ENCODE assay signal across 1 cellular context in the genomic region with DNA sequence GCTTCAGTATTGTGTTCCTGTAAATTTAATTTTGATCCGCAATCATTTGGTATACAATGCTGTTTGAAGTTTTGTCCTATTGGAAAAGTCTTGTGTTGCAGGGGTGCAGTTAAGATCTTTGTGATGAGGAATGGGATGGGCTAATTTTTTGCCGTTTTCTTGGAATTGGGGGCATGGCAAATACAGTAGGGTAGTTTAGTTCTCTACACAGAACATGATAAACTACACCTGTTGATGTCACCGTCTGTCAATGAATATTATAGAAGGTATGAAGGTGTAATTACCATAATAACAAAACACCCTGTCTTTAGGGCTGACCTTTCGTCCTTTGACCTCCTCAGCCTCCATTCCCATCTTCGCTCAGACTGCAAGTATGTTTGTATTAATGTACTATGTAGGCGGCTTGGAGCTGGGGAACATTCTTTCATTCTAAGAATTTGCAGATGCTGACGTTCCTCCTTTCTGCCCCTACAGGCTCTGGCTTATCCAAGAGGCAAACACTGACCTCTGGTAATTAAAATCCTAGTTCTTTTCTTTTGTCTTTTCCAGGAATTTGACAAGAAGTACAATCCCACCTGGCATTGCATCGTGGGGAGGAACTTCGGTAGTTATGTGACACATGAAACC.
A peak's percentile ranks its signal among the peaks of the same experiment; 100 is the strongest.
TF ChIP-seq lines count a peak whose summit lies in the region.

No MANE protein-coding gene starts in this region.

TF ChIP-seq in HepG2, 621 proteins besides CTCF, POLR2A, EP300 and RAD21:
- TF ChIP-seq, protein P1, sequence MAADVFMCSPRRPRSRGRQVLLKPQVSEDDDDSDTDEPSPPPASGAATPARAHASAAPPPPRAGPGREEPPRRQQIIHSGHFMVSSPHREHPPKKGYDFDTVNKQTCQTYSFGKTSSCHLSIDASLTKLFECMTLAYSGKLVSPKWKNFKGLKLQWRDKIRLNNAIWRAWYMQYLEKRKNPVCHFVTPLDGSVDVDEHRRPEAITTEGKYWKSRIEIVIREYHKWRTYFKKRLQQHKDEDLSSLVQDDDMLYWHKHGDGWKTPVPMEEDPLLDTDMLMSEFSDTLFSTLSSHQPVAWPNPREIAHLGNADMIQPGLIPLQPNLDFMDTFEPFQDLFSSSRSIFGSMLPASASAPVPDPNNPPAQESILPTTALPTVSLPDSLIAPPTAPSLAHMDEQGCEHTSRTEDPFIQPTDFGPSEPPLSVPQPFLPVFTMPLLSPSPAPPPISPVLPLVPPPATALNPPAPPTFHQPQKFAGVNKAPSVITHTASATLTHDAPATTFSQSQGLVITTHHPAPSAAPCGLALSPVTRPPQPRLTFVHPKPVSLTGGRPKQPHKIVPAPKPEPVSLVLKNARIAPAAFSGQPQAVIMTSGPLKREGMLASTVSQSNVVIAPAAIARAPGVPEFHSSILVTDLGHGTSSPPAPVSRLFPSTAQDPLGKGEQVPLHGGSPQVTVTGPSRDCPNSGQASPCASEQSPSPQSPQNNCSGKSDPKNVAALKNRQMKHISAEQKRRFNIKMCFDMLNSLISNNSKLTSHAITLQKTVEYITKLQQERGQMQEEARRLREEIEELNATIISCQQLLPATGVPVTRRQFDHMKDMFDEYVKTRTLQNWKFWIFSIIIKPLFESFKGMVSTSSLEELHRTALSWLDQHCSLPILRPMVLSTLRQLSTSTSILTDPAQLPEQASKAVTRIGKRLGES (CRISPR knock-in tag; IDR thresholded peaks at IDR 0.05; ENCODE audit: borderline replicate concordance): no peak
- TF ChIP-seq ISL2 (CRISPR knock-in tag; IDR thresholded peaks at IDR 0.05) (no peak), CENPT (CRISPR knock-in tag; IDR thresholded peaks at IDR 0.05; ENCODE audit: low read depth) (no peak), MTA1 (CRISPR knock-in tag; IDR thresholded peaks at IDR 0.05; ENCODE audit: borderline replicate concordance) (no peak), TBP (CRISPR knock-in tag; IDR thresholded peaks at IDR 0.05) (no peak), KLF12 (CRISPR knock-in tag; IDR thresholded peaks at IDR 0.05; ENCODE audit: borderline replicate concordance) (no peak), POLR2AphosphoS5 (IDR thresholded peaks at IDR 0.05; ENCODE audit: low read depth, low read length) (0 out of 2 replicates have a peak, but pooled peaks have one; percentile 2), AHR (CRISPR knock-in tag; IDR thresholded peaks at IDR 0.05) (no peak), SAP130 (CRISPR knock-in tag; IDR thresholded peaks at IDR 0.05; ENCODE audit: low read depth) (peak; percentile 10; the same call in 1 of the 2 replicates), ZNF205 (CRISPR knock-in tag; IDR thresholded peaks at IDR 0.05) (no peak), RARG (CRISPR knock-in tag; IDR thresholded peaks at IDR 0.05; ENCODE audit: low read depth) (no peak), MYC (CRISPR knock-in tag; IDR thresholded peaks at IDR 0.05; ENCODE audit: borderline replicate concordance) (no peak)
- TF ChIP-seq, protein P2, sequence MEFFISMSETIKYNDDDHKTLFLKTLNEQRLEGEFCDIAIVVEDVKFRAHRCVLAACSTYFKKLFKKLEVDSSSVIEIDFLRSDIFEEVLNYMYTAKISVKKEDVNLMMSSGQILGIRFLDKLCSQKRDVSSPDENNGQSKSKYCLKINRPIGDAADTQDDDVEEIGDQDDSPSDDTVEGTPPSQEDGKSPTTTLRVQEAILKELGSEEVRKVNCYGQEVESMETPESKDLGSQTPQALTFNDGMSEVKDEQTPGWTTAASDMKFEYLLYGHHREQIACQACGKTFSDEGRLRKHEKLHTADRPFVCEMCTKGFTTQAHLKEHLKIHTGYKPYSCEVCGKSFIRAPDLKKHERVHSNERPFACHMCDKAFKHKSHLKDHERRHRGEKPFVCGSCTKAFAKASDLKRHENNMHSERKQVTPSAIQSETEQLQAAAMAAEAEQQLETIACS (CRISPR knock-in tag; IDR thresholded peaks at IDR 0.05): no peak
- TF ChIP-seq, protein P3, sequence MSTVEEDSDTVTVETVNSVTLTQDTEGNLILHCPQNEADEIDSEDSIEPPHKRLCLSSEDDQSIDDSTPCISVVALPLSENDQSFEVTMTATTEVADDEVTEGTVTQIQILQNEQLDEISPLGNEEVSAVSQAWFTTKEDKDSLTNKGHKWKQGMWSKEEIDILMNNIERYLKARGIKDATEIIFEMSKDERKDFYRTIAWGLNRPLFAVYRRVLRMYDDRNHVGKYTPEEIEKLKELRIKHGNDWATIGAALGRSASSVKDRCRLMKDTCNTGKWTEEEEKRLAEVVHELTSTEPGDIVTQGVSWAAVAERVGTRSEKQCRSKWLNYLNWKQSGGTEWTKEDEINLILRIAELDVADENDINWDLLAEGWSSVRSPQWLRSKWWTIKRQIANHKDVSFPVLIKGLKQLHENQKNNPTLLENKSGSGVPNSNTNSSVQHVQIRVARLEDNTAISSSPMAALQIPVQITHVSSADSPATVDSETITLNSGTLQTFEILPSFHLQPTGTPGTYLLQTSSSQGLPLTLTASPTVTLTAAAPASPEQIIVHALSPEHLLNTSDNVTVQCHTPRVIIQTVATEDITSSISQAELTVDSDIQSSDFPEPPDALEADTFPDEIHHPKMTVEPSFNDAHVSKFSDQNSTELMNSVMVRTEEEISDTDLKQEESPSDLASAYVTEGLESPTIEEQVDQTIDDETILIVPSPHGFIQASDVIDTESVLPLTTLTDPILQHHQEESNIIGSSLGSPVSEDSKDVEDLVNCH (CRISPR knock-in tag; IDR thresholded peaks at IDR 0.05): no peak
- TF ChIP-seq, protein P4, sequence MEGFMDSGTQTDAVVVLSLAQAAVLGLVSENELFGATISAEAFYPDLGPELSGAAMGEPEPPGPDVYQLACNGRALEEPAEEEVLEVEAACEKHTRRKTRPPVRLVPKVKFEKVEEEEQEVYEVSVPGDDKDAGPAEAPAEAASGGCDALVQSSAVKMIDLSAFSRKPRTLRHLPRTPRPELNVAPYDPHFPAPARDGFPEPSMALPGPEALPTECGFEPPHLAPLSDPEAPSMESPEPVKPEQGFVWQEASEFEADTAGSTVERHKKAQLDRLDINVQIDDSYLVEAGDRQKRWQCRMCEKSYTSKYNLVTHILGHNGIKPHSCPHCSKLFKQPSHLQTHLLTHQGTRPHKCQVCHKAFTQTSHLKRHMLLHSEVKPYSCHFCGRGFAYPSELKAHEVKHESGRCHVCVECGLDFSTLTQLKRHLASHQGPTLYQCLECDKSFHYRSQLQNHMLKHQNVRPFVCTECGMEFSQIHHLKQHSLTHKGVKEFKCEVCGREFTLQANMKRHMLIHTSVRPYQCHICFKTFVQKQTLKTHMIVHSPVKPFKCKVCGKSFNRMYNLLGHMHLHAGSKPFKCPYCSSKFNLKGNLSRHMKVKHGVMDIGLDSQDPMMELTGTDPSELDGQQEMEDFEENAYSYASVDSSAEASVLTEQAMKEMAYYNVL (CRISPR knock-in tag; IDR thresholded peaks at IDR 0.05; ENCODE audit: borderline replicate concordance): no peak
TF ChIP-seq in HepG2: peak in this region for 2.
